ENCODE assay signal across 27 cellular contexts in the genomic region with DNA sequence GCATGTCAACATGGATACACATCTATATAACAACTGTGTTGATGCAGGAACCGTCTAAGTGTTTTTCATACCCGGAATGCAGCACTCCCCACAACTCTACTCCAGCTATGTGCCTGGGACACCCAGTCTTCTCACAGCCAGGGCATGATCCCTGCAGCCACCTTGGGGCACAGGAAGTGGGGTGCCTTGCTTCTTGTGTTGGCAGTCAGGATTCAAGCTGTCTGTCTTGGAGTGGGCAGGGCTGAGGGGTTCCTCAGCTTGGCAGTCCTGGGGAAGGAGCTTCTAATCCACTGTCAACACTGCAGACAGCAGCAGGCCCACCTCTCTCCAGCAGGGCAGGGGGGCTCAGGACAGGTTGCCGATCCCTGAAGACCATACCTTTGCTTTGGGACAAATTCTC. TPM values are rescaled to one million over a fixed set of nuclear protein-coding genes. Genes with fewer than 3 reads are reported as not detected.
DNase-seq lines count a peak whose midpoint lies in the region; ATAC-seq and TF ChIP-seq lines count a peak whose summit lies in the region.
"Had no signal": no experiment of that assay in that cellular context is flagged by ENCODE, and none has a peak within 500 bp of the region (broad histone marks: within the 10 kb centered on the region; RNA-seq: fewer than 3 reads in every experiment).

No MANE protein-coding gene starts in this region.

- TF ChIP-seq POLR2A in vagina (IDR thresholded peaks at IDR 0.05) = no peak

- H3K4me1 Mint-ChIP-seq in activated naive CD8-positive, alpha-beta T cell treated with anti-CD3 and anti-CD28 coated beads, Interleukin-2, amount 50 U/mL, for 24 hours = peaks cover 5% of the 10 kb centered on the region
- H3K4me1 Mint-ChIP-seq in activated naive CD8-positive, alpha-beta T cell treated with anti-CD3 and anti-CD28 coated beads for 36 hours = peaks cover 3% of the 10 kb centered on the region
- H3K4me1 Mint-ChIP-seq in osteocyte (ENCODE audit: unreplicated experiment) = peaks cover 9% of the 10 kb centered on the region
- no peaks in the 10 kb centered on the region for H3K4me1 Mint-ChIP-seq in HFFc6 (ENCODE audit: low read depth)
- H3K4me1 Mint-ChIP-seq: CD4-positive, alpha-beta memory T cell; CD4-positive, CD25-positive, alpha-beta regulatory T cell; CD8-positive, alpha-beta memory T cell had no signal

- ATAC-seq in activated naive CD8-positive, alpha-beta T cell treated with anti-CD3 and anti-CD28 coated beads, Interleukin-2, amount 50 U/mL, for 24 hours = peak; percentile 13
- ATAC-seq in HG02610 (IDR thresholded peaks at IDR 0.05; ENCODE audit: unreplicated experiment) = no peak
- ATAC-seq: GM12878 had no signal

- H3K4me1 ChIP-seq in vagina = no peaks in the 10 kb centered on the region
- H3K4me1 ChIP-seq: BE2C had no signal

- no peaks in the 10 kb centered on the region for H3K9me3 Mint-ChIP-seq in activated naive CD8-positive, alpha-beta T cell treated with anti-CD3 and anti-CD28 coated beads, Interleukin-2, amount 50 U/mL, for 24 hours
- peaks cover 5% of the 10 kb centered on the region for H3K9me3 Mint-ChIP-seq in activated naive CD8-positive, alpha-beta T cell treated with anti-CD3 and anti-CD28 coated beads for 36 hours
- peaks cover 9% of the 10 kb centered on the region for H3K9me3 Mint-ChIP-seq in osteocyte (ENCODE audit: unreplicated experiment)
- H3K9me3 Mint-ChIP-seq in HFFc6 = no peaks in the 10 kb centered on the region; the same call in 1 of the 2 replicates

- intact Hi-C loops in vagina (cut with DNase I) = no loop called here

- H3K27me3 Mint-ChIP-seq in activated naive CD8-positive, alpha-beta T cell treated with anti-CD3 and anti-CD28 coated beads, Interleukin-2, amount 50 U/mL, for 24 hours = no peaks in the 10 kb centered on the region
- no peaks in the 10 kb centered on the region for H3K27me3 Mint-ChIP-seq in activated naive CD8-positive, alpha-beta T cell treated with anti-CD3 and anti-CD28 coated beads for 36 hours
- H3K27me3 Mint-ChIP-seq in osteocyte (ENCODE audit: unreplicated experiment) (no peaks in the 10 kb centered on the region), HFFc6 (ENCODE audit: insufficient read depth) (peaks cover 10% of the 10 kb centered on the region)

- DNase-seq in activated naive CD8-positive, alpha-beta T cell treated with anti-CD3 and anti-CD28 coated beads, Interleukin-2, amount 50 U/mL, for 24 hours = no peak
- DNase-seq in activated naive CD8-positive, alpha-beta T cell treated with anti-CD3 and anti-CD28 coated beads for 36 hours = no peak
- DNase-seq in osteocyte (ENCODE audit: extremely low spot score, unreplicated experiment) (peak; percentile 34), vagina (ENCODE audit: extremely low spot score in 2 of 2) (peak; percentile 54 to 70), HFFc6 (no peak)
- DNase-seq: 8988T; ACHN; BE2C; C1 segment of cervical spinal cord; CD4-positive, alpha-beta memory T cell; CD4-positive, CD25-positive, alpha-beta regulatory T cell; CD8-positive, alpha-beta memory T cell; COR-L47; DMS 273 treated with DMSO at 0.1 percent for 48 hours; DMS153; DMS53; DMS79; DND-41; EL; GDM1 had no signal

- no peak overlapping the region for H3K27ac ChIP-seq in vagina
- H3K27ac ChIP-seq: BLaER1 had no signal

- no peak overlapping the region for H3K4me3 ChIP-seq in vagina
- H3K4me3 ChIP-seq: BLaER1, GM12878 had no signal

- H3K27me3 ChIP-seq in vagina = no peaks in the 10 kb centered on the region
- H3K27me3 ChIP-seq: BE2C, BLaER1 had no signal

- H3K4me3 Mint-ChIP-seq in activated naive CD8-positive, alpha-beta T cell treated with anti-CD3 and anti-CD28 coated beads, Interleukin-2, amount 50 U/mL, for 24 hours = no peak overlapping the region
- no peak overlapping the region for H3K4me3 Mint-ChIP-seq in activated naive CD8-positive, alpha-beta T cell treated with anti-CD3 and anti-CD28 coated beads for 36 hours
- no peak overlapping the region for H3K4me3 Mint-ChIP-seq in osteocyte (ENCODE audit: unreplicated experiment)
- H3K4me3 Mint-ChIP-seq in HFFc6 = no peak overlapping the region
- H3K4me3 Mint-ChIP-seq: CD14-positive monocyte; CD4-positive, alpha-beta memory T cell; CD4-positive, CD25-positive, alpha-beta regulatory T cell; CD8-positive, alpha-beta memory T cell had no signal

- no peaks in the 10 kb centered on the region for H3K36me3 ChIP-seq in vagina
- H3K36me3 ChIP-seq: BE2C, BLaER1 had no signal

- TF ChIP-seq CTCF in osteocyte (IDR thresholded peaks at IDR 0.05) = no peak
- no peak for TF ChIP-seq CTCF in vagina (IDR thresholded peaks at IDR 0.05)
- TF ChIP-seq CTCF in HFFc6 (IDR thresholded peaks at IDR 0.05) = no peak

- H3K9me3 ChIP-seq in vagina = no peaks in the 10 kb centered on the region
- H3K9me3 ChIP-seq: BE2C had no signal

- no peak overlapping the region for H3K27ac Mint-ChIP-seq in activated naive CD8-positive, alpha-beta T cell treated with anti-CD3 and anti-CD28 coated beads, Interleukin-2, amount 50 U/mL, for 24 hours
- H3K27ac Mint-ChIP-seq in activated naive CD8-positive, alpha-beta T cell treated with anti-CD3 and anti-CD28 coated beads for 36 hours = no peak overlapping the region
- no peak overlapping the region for H3K27ac Mint-ChIP-seq in osteocyte (ENCODE audit: unreplicated experiment)
- H3K27ac Mint-ChIP-seq in HFFc6 = no peak overlapping the region
- H3K27ac Mint-ChIP-seq: CD14-positive monocyte; CD4-positive, alpha-beta memory T cell; CD4-positive, CD25-positive, alpha-beta regulatory T cell; CD8-positive, alpha-beta memory T cell had no signal

- no peaks in the 10 kb centered on the region for H3K36me3 Mint-ChIP-seq in activated naive CD8-positive, alpha-beta T cell treated with anti-CD3 and anti-CD28 coated beads, Interleukin-2, amount 50 U/mL, for 24 hours (ENCODE audit: low read depth)
- no peaks in the 10 kb centered on the region for H3K36me3 Mint-ChIP-seq in activated naive CD8-positive, alpha-beta T cell treated with anti-CD3 and anti-CD28 coated beads for 36 hours
- H3K36me3 Mint-ChIP-seq in osteocyte (ENCODE audit: unreplicated experiment) (no peaks in the 10 kb centered on the region), HFFc6 (ENCODE audit: low read depth) (no peaks in the 10 kb centered on the region)
- H3K36me3 Mint-ChIP-seq: CD4-positive, alpha-beta memory T cell; CD4-positive, CD25-positive, alpha-beta regulatory T cell had no signal

RNA-seq across cellular contexts. Expression of a gene that starts 41.3 kb away (rescaled TPM):
- total RNA-seq in activated naive CD8-positive, alpha-beta T cell treated with anti-CD3 and anti-CD28 coated beads for 36 hours = not detected
- total RNA-seq in osteocyte = not detected in 2 replicates
- not detected for total RNA-seq in vagina
- under 1 TPM in 5 of 6 experiments, not detected in 1; 0.10 to 0.35 (median 0.14) TPM for total RNA-seq in HFFc6 (2021; fragmentation: NEBNext Ultra II Directional; extraction: Animal tissue kit (Norgen Biotek cat#: 25700))
- total RNA-seq: A673; CD4-positive, alpha-beta memory T cell; CD4-positive, CD25-positive, alpha-beta regulatory T cell; CD8-positive, alpha-beta memory T cell; Daoy; GM12878 had no signal

RNA-seq across cellular contexts. Expression of a gene that starts 55.6 kb away (rescaled TPM):
- not detected for total RNA-seq in activated naive CD8-positive, alpha-beta T cell treated with anti-CD3 and anti-CD28 coated beads for 36 hours
- total RNA-seq in osteocyte = not detected in 2 replicates
- not detected for total RNA-seq in vagina
- not detected for total RNA-seq in HFFc6 (2021; fragmentation: NEBNext Ultra II Directional; extraction: Animal tissue kit (Norgen Biotek cat#: 25700))
- total RNA-seq: A673; CD4-positive, alpha-beta memory T cell; CD4-positive, CD25-positive, alpha-beta regulatory T cell; CD8-positive, alpha-beta memory T cell; Daoy; G401; GM12878 had no signal

Comparison
In these comparisons a context has a peak if more than half of its experiments do, and no peak if none do; other contexts are left out.
1. DNase-seq: peak in osteocyte (single experiment) and vagina (2 of 2); none in activated naive CD8-positive, alpha-beta T cell treated with anti-CD3 and anti-CD28 coated beads, Interleukin-2, amount 50 U/mL, for 24 hours (single experiment), activated naive CD8-positive, alpha-beta T cell treated with anti-CD3 and anti-CD28 coated beads for 36 hours (single experiment) and HFFc6 (single experiment).